Comparison of ENCODE assay signal across 23 cellular contexts in the genomic region with DNA sequence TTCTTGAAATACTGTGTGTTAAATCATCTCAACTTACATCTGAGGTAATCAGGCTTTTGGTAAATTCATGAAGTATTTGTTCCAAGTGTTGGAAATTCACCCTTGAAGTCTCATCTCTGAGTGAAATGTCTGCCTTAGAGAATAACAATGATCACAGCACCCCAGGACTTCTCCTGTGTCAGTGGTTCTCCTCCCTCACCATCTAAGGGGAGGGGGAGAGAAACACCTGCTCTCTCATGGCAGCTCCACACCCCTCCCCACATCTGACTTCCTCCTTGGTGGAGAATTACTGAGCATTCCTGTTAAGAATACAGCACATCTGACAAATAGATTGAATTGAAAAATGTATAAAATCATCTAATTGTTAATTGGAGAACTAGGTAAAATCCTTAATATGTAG.
A peak's percentile ranks its signal among the peaks of the same experiment; 100 is the strongest.
DNase-seq lines count a peak whose midpoint lies in the region; ATAC-seq and TF ChIP-seq lines count a peak whose summit lies in the region.
"Had no signal": no experiment of that assay in that cellular context is flagged by ENCODE, and none has a peak within 500 bp of the region (broad histone marks: within the 10 kb centered on the region; RNA-seq: fewer than 3 reads in every experiment).

No MANE protein-coding gene starts in this region.

- intact Hi-C loops in CD4-positive, alpha-beta T cell (cut with DNase I, micrococcal nuclease): no loop called here

- peak; percentile 3 for DNase-seq in T-helper 2 cell treated with Interferon-gamma antibody and Interleukin-4, amounts not matched to agents 5 μg/mL and 100 μg/mL, for 36 hours (ENCODE audit: low spot score)
- DNase-seq in T-helper 2 cell (no peak), NCI-H2171 treated with DMSO at 0.1 percent for 48 hours (lab: John Stamatoyannopoulos, UW) (peak; percentile 39), SW480 (ENCODE audit: low spot score) (no peak)
- DNase-seq in CD4-positive, alpha-beta T cell: no peak
- DNase-seq in activated naive CD8-positive, alpha-beta T cell treated with anti-CD3 and anti-CD28 coated beads for 36 hours: no peak
- DNase-seq: activated B cell treated with CpG ODN at 0.5 μM for 24 hours; amygdala; Caco-2; DMS79; effector memory CD4-positive, alpha-beta T cell; foreskin keratinocyte; left ventricle myocardium inferior; naive B cell; NCI-H774; retina; SK-N-SH; T1000; testis; uterus had no signal

- TF ChIP-seq CTCF in CD4-positive, alpha-beta T cell (IDR thresholded peaks at IDR 0.05): no peak
- TF ChIP-seq CTCF in gastroesophageal sphincter (IDR thresholded peaks at IDR 0.05): no peak

- no peaks in the 10 kb centered on the region for H3K36me3 ChIP-seq in gastroesophageal sphincter
- H3K36me3 ChIP-seq: breast epithelium, left ventricle myocardium inferior, uterus had no signal

- ATAC-seq in CD4-positive, alpha-beta T cell (ENCODE audit: poor library complexity): no peak
- ATAC-seq in GM21423 (IDR thresholded peaks at IDR 0.05; ENCODE audit: unreplicated experiment): no peak
- no peak for ATAC-seq in gastroesophageal sphincter
- ATAC-seq: foreskin keratinocyte had no signal

- no peak overlapping the region for H3K4me3 ChIP-seq in gastroesophageal sphincter
- H3K4me3 ChIP-seq: breast epithelium, left ventricle myocardium inferior, testis, uterus had no signal

- no peak overlapping the region for H3K27ac ChIP-seq in CD4-positive, alpha-beta T cell (ENCODE audit: low read depth, low read length)
- no peak overlapping the region for H3K27ac ChIP-seq in gastroesophageal sphincter
- H3K27ac ChIP-seq: breast epithelium, foreskin keratinocyte, left ventricle myocardium inferior, testis, uterus had no signal

- peaks cover 14% of the 10 kb centered on the region for H3K36me3 Mint-ChIP-seq in T-helper 2 cell treated with Interferon-gamma antibody and Interleukin-4, amounts not matched to agents 5 μg/mL and 100 μg/mL, for 36 hours (ENCODE audit: low read depth)
- H3K36me3 Mint-ChIP-seq in CD4-positive, alpha-beta T cell (ENCODE audit: low read depth): no peaks in the 10 kb centered on the region
- peaks cover 51% of the 10 kb centered on the region for H3K36me3 Mint-ChIP-seq in activated naive CD8-positive, alpha-beta T cell treated with anti-CD3 and anti-CD28 coated beads for 36 hours
- H3K36me3 Mint-ChIP-seq: naive B cell had no signal

- H3K27me3 Mint-ChIP-seq in T-helper 2 cell treated with Interferon-gamma antibody and Interleukin-4, amounts not matched to agents 5 μg/mL and 100 μg/mL, for 36 hours (ENCODE audit: low read depth): no peaks in the 10 kb centered on the region
- no peaks in the 10 kb centered on the region for H3K27me3 Mint-ChIP-seq in CD4-positive, alpha-beta T cell
- no peaks in the 10 kb centered on the region for H3K27me3 Mint-ChIP-seq in activated naive CD8-positive, alpha-beta T cell treated with anti-CD3 and anti-CD28 coated beads for 36 hours

- POLR2A ChIA-PET in CD4-positive, alpha-beta T cell (lab: Charles Lee): interaction anchor here (2.2 to 4.7 kb wide), 3 partner anchors 118 to 1235 kb away, joined by 5 to 28 read pairs (median 24); partner anchors contain the start of gene ID2

- H3K27me3 ChIP-seq in CD4-positive, alpha-beta T cell (ENCODE audit: control insufficient read depth, insufficient read depth, low read length): no peaks in the 10 kb centered on the region
- H3K27me3 ChIP-seq in gastroesophageal sphincter: peaks cover 4% of the 10 kb centered on the region
- H3K27me3 ChIP-seq: breast epithelium, foreskin keratinocyte, testis, uterus had no signal

- TF ChIP-seq EP300 in gastroesophageal sphincter (IDR thresholded peaks at IDR 0.05): no peak

- no peak for TF ChIP-seq POLR2A in gastroesophageal sphincter (IDR thresholded peaks at IDR 0.05)

- CTCF ChIA-PET in CD4-positive, alpha-beta T cell (lab: Charles Lee): no interaction called here

- peaks cover 83% of the 10 kb centered on the region for H3K4me1 Mint-ChIP-seq in T-helper 2 cell treated with Interferon-gamma antibody and Interleukin-4, amounts not matched to agents 5 μg/mL and 100 μg/mL, for 36 hours (ENCODE audit: low read depth)
- peaks cover 68% of the 10 kb centered on the region for H3K4me1 Mint-ChIP-seq in CD4-positive, alpha-beta T cell (ENCODE audit: low read depth)
- H3K4me1 Mint-ChIP-seq in activated naive CD8-positive, alpha-beta T cell treated with anti-CD3 and anti-CD28 coated beads for 36 hours: peaks cover 79% of the 10 kb centered on the region
- H3K4me1 Mint-ChIP-seq: activated B cell treated with CpG ODN at 0.5 μM for 24 hours, naive B cell had no signal

- H3K27ac Mint-ChIP-seq in T-helper 2 cell treated with Interferon-gamma antibody and Interleukin-4, amounts not matched to agents 5 μg/mL and 100 μg/mL, for 36 hours: peak overlapping the region; percentile 91
- peak overlapping the region; percentile 89 for H3K27ac Mint-ChIP-seq in CD4-positive, alpha-beta T cell
- peak overlapping the region; percentile 96 for H3K27ac Mint-ChIP-seq in activated naive CD8-positive, alpha-beta T cell treated with anti-CD3 and anti-CD28 coated beads for 36 hours
- H3K27ac Mint-ChIP-seq: activated B cell treated with CpG ODN at 0.5 μM for 24 hours, naive B cell had no signal

- no peaks in the 10 kb centered on the region for H3K4me1 ChIP-seq in gastroesophageal sphincter
- H3K4me1 ChIP-seq: breast epithelium, Caco-2, foreskin keratinocyte, left ventricle myocardium inferior, testis, uterus had no signal

- H3K4me3 Mint-ChIP-seq in T-helper 2 cell treated with Interferon-gamma antibody and Interleukin-4, amounts not matched to agents 5 μg/mL and 100 μg/mL, for 36 hours: peak overlapping the region; percentile 22
- peak overlapping the region; percentile 23 for H3K4me3 Mint-ChIP-seq in CD4-positive, alpha-beta T cell
- H3K4me3 Mint-ChIP-seq in activated naive CD8-positive, alpha-beta T cell treated with anti-CD3 and anti-CD28 coated beads for 36 hours: peak overlapping the region; percentile 19
- H3K4me3 Mint-ChIP-seq: activated B cell treated with CpG ODN at 0.5 μM for 24 hours, naive B cell had no signal

- no peaks in the 10 kb centered on the region for H3K9me3 ChIP-seq in CD4-positive, alpha-beta T cell (ENCODE audit: control insufficient read depth, low read length)
- H3K9me3 ChIP-seq in gastroesophageal sphincter: no peaks in the 10 kb centered on the region
- H3K9me3 ChIP-seq: breast epithelium, Caco-2, left ventricle myocardium inferior, SK-N-SH, testis, uterus had no signal

- H3K9me3 Mint-ChIP-seq in T-helper 2 cell treated with Interferon-gamma antibody and Interleukin-4, amounts not matched to agents 5 μg/mL and 100 μg/mL, for 36 hours: peaks cover 9% of the 10 kb centered on the region
- no peaks in the 10 kb centered on the region for H3K9me3 Mint-ChIP-seq in CD4-positive, alpha-beta T cell
- H3K9me3 Mint-ChIP-seq in activated naive CD8-positive, alpha-beta T cell treated with anti-CD3 and anti-CD28 coated beads for 36 hours: peaks cover 16% of the 10 kb centered on the region
- H3K9me3 Mint-ChIP-seq: activated B cell treated with CpG ODN at 0.5 μM for 24 hours, naive B cell had no signal

Comparison
In these comparisons a context has a peak if more than half of its experiments do, and no peak if none do; other contexts are left out.
1. DNase-seq: peak in T-helper 2 cell treated with Interferon-gamma antibody and Interleukin-4, amounts not matched to agents 5 μg/mL and 100 μg/mL, for 36 hours (single experiment) and NCI-H2171 treated with DMSO at 0.1 percent for 48 hours (single experiment); none in T-helper 2 cell (0 of 5), CD4-positive, alpha-beta T cell (0 of 10), activated naive CD8-positive, alpha-beta T cell treated with anti-CD3 and anti-CD28 coated beads for 36 hours (single experiment) and SW480 (single experiment).
2. Peak in every context shown above with its lines, with median percentiles within 50 percentile points of each other: H3K27ac Mint-ChIP-seq and H3K4me3 Mint-ChIP-seq.